In the genomic region with DNA sequence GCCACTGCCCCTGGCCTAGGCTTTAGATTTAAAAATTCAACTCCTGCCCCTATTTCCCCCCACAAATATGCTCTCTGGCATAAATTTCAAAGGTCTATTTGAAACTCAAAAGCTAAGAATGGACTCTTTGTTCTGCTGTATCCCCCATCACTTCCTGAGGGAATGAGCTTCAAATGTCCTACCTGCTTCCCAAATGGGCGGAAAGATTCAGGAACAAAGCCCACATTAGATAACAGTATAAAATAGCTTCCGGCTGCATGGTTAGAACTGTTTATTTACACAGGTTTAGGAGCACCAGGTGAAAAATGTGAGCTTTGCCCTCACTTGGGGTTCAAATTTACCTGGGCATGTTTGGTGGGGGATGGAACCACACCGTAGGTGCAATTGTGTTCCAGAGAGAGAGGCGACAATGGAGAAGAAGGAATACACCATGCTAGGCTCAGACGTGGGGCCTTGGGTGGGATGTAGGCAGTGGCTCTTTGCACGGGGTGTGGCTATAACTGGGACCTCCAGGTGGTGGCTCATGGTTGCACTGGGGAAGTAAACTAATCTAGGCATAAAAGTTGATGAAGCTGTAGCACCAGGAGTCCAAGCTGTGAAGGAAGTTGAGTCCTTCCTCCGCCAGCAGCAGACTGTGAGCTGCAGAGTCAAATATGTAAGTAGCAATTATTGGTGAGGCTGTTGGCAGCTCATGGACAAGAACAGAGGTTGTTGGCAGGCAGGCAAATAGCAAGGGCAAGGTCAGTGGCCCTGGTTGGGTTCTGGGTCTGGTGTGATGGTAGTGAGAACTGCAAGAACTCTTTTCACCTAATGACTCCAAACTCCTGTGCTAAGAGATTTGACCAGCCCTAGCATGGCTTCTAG, we compare ENCODE assay signal across 15 cellular contexts. TPM values are rescaled to one million over a fixed set of nuclear protein-coding genes. Genes with fewer than 3 reads are reported as not detected.
DNase-seq lines count a peak whose midpoint lies in the region; ATAC-seq and TF ChIP-seq lines count a peak whose summit lies in the region.
"Had no signal": no experiment of that assay in that cellular context is flagged by ENCODE, and none has a peak within 500 bp of the region (broad histone marks: within the 10 kb centered on the region; RNA-seq: fewer than 3 reads in every experiment).

No MANE protein-coding gene starts in this region.

- no peak overlapping the region for H3K27ac Mint-ChIP-seq in naive thymus-derived CD4-positive, alpha-beta T cell

- CTCF ChIA-PET in naive thymus-derived CD4-positive, alpha-beta T cell (lab: Charles Lee) = no interaction called here

- H3K4me3 ChIP-seq in choroid plexus epithelial cell (ENCODE audit: low read depth, low read length) (no peak overlapping the region), mucosa of descending colon (no peak overlapping the region), vagina (no peak overlapping the region)
- no peak overlapping the region for H3K4me3 ChIP-seq in naive thymus-derived CD4-positive, alpha-beta T cell (ENCODE audit: low read length)
- H3K4me3 ChIP-seq: esophagus squamous epithelium had no signal

- ATAC-seq in mucosa of descending colon = peak; percentile 68
- no peak for ATAC-seq in naive thymus-derived CD4-positive, alpha-beta T cell

- peak overlapping the region in 1 of 10 donors; percentile 51 for H3K4me3 Mint-ChIP-seq in naive thymus-derived CD4-positive, alpha-beta T cell

- H3K4me1 ChIP-seq in mucosa of descending colon (ENCODE audit: low read depth) = peaks cover 44% of the 10 kb centered on the region
- peaks cover 37% of the 10 kb centered on the region for H3K4me1 ChIP-seq in vagina
- H3K4me1 ChIP-seq in naive thymus-derived CD4-positive, alpha-beta T cell (ENCODE audit: control insufficient read depth in 2 of 2, insufficient read depth in 2 of 2, low read length in 2 of 2) = no peaks in the 10 kb centered on the region

- no peak for TF ChIP-seq POLR2A in vagina (IDR thresholded peaks at IDR 0.05)

- DNase-seq in DMS153 (lab: John Stamatoyannopoulos, UW) (peak; percentile 43), DMS153 treated with DMSO at 0.1 percent for 48 hours (lab: John Stamatoyannopoulos, UW; ENCODE audit: unreplicated experiment) (no peak), choroid plexus epithelial cell (ENCODE audit: low read depth) (peak; percentile 40), mucosa of descending colon (peak in 2 of 3 donors; percentile 61 to 63), vagina (ENCODE audit: extremely low spot score in 2 of 2) (no peak), NCI-H1436 (lab: John Stamatoyannopoulos, UW) (no peak), nucleus accumbens (lab: John Stamatoyannopoulos, UW) (no peak)
- no peak for DNase-seq in naive thymus-derived CD4-positive, alpha-beta T cell
- DNase-seq: 8988T, anterior cingulate cortex, esophagus squamous epithelium, GOT3, islet precursor cell, Karpas-422, NCI-H510A had no signal

- peaks cover 0 to 8% (median 0%) of the 10 kb centered on the region in 5 donors for H3K27me3 Mint-ChIP-seq in naive thymus-derived CD4-positive, alpha-beta T cell

- TF ChIP-seq CTCF in choroid plexus epithelial cell (conservative IDR thresholded peaks at IDR 0.05; ENCODE audit: low read depth, low read length) (no peak), mucosa of descending colon (IDR thresholded peaks at IDR 0.05) (no peak), vagina (IDR thresholded peaks at IDR 0.05) (no peak)

- H3K27me3 ChIP-seq in vagina = no peaks in the 10 kb centered on the region
- H3K27me3 ChIP-seq in naive thymus-derived CD4-positive, alpha-beta T cell (ENCODE audit: control insufficient read depth in 2 of 2, insufficient read depth in 2 of 2, low read length in 2 of 2) = no peaks in the 10 kb centered on the region
- H3K27me3 ChIP-seq: esophagus squamous epithelium had no signal

- POLR2A ChIA-PET in naive thymus-derived CD4-positive, alpha-beta T cell (lab: Charles Lee) = no interaction called here

- no peaks in the 10 kb centered on the region for H3K9me3 Mint-ChIP-seq in naive thymus-derived CD4-positive, alpha-beta T cell

- H3K4me1 Mint-ChIP-seq in naive thymus-derived CD4-positive, alpha-beta T cell = peaks cover 0 to 4% (median 0%) of the 10 kb centered on the region in 7 donors

- H3K9me3 ChIP-seq in mucosa of descending colon (no peaks in the 10 kb centered on the region), vagina (no peaks in the 10 kb centered on the region)
- no peaks in the 10 kb centered on the region for H3K9me3 ChIP-seq in naive thymus-derived CD4-positive, alpha-beta T cell (ENCODE audit: control insufficient read depth in 2 of 3, low read length in 3 of 3)
- H3K9me3 ChIP-seq: esophagus squamous epithelium had no signal

- no peaks in the 10 kb centered on the region for H3K36me3 Mint-ChIP-seq in naive thymus-derived CD4-positive, alpha-beta T cell

- H3K36me3 ChIP-seq in mucosa of descending colon (ENCODE audit: low read depth) (no peaks in the 10 kb centered on the region), vagina (no peaks in the 10 kb centered on the region)
- H3K36me3 ChIP-seq in naive thymus-derived CD4-positive, alpha-beta T cell (ENCODE audit: control insufficient read depth in 2 of 3, insufficient read depth in 3 of 3, low read length in 3 of 3) = no peaks in the 10 kb centered on the region
- H3K36me3 ChIP-seq: esophagus squamous epithelium had no signal

- intact Hi-C loops in mucosa of descending colon (cut with DNase I, micrococcal nuclease) (loop anchor here in 1 of 2 donors (5.0 to 10.0 kb wide), 3 partner anchors 44 to 217 kb away; partner anchors contain the start of genes GALE and PNRC2), vagina (cut with DNase I) (no loop called here)
- intact Hi-C loops in naive thymus-derived CD4-positive, alpha-beta T cell (cut with micrococcal nuclease) = no loop called here

- H3K27ac ChIP-seq in vagina = peak overlapping the region; percentile 81
- no peak overlapping the region for H3K27ac ChIP-seq in naive thymus-derived CD4-positive, alpha-beta T cell (ENCODE audit: low read depth, low read length)

RNA-seq across cellular contexts. Expression of gene SRSF10, which starts 41.5 kb away (rescaled TPM):
- total RNA-seq in mucosa of descending colon (10 to 100 TPM; 85.8 to 98.0 (median 94.0) TPM), vagina (72.4 TPM)
- 100 to 1,000 TPM; 170 to 252 (median 193) TPM for total RNA-seq in naive thymus-derived CD4-positive, alpha-beta T cell
- 100 to 1,000 TPM; 108 to 132 TPM for polyA plus RNA-seq in naive thymus-derived CD4-positive, alpha-beta T cell

Comparison
In these comparisons a context has a peak if more than half of its experiments do, and no peak if none do; other contexts are left out.
1. DNase-seq: peak in DMS153 (single experiment), choroid plexus epithelial cell (single experiment) and mucosa of descending colon (2 of 3); none in DMS153 treated with DMSO at 0.1 percent for 48 hours (single experiment), vagina (0 of 2), NCI-H1436 (single experiment), naive thymus-derived CD4-positive, alpha-beta T cell (0 of 9) and nucleus accumbens (0 of 56).